ENCODE assay signal across 7 cellular contexts in genomic region chr15:43370310-43370974, GRCh38.
DNase-seq lines count a peak whose midpoint lies in the region; ATAC-seq and TF ChIP-seq lines count a peak whose summit lies in the region.

No MANE protein-coding gene starts in this region.

- H3K9me3 ChIP-seq in ES-I3 (ENCODE audit: control insufficient read depth, insufficient read depth, low read length), result no peaks in the 10 kb centered on the region
- no peaks in the 10 kb centered on the region for H3K9me3 ChIP-seq in KOPT-K1 (ENCODE audit: insufficient read depth, low read length, poor library complexity, severe bottlenecking)
- no peaks in the 10 kb centered on the region for H3K9me3 ChIP-seq in iPS-18c (ENCODE audit: control insufficient read depth, insufficient read depth, low read length)

- in situ Hi-C loops in astrocyte of the spinal cord (cut with HindIII; ENCODE audit: low sequenced_read_pairs), result no loop called here

- H3K4me1 ChIP-seq in ES-I3 (ENCODE audit: insufficient read depth, low read length), result no peaks in the 10 kb centered on the region

- H3K4me3 ChIP-seq in astrocyte of the spinal cord (ENCODE audit: low read depth, low read length), result peak overlapping the region; percentile 83
- peak overlapping the region; percentile 95 for H3K4me3 ChIP-seq in iPS-18c (ENCODE audit: insufficient read depth, low read depth, low read length)
- H3K4me3 ChIP-seq in skin epidermis, result peak overlapping the region; percentile 60 to 77 (median 70)

- DNase-seq in astrocyte of the spinal cord (ENCODE audit: low read depth, low spot score) (peak; percentile 33), NCI-H2196 treated with DMSO at 0.1 percent for 48 hours (lab: John Stamatoyannopoulos, UW; ENCODE audit: unreplicated experiment) (no peak)

- H3K36me3 ChIP-seq in ES-I3 (ENCODE audit: insufficient read depth, low read length) (peaks cover 9% of the 10 kb centered on the region), KOPT-K1 (ENCODE audit: insufficient read depth, low read length) (peaks cover 28% of the 10 kb centered on the region)

- no peak for TF ChIP-seq CTCF in astrocyte of the spinal cord (IDR thresholded peaks at IDR 0.05; ENCODE audit: low read depth, low read length)

- peak overlapping the region; percentile 86 for H3K27ac ChIP-seq in KOPT-K1 (ENCODE audit: low read depth, low read length, poor library complexity, severe bottlenecking)
- H3K27ac ChIP-seq in skin epidermis, result peak overlapping the region; percentile 40 to 90 (median 81)

- H3K9ac ChIP-seq in ES-I3 (ENCODE audit: low read depth, low read length), result peak overlapping the region; percentile 86

- ATAC-seq in GM21515 (IDR thresholded peaks at IDR 0.05; ENCODE audit: unreplicated experiment), result peak; percentile 34
